ENCODE assay signal across 9 cellular contexts in the genomic region with DNA sequence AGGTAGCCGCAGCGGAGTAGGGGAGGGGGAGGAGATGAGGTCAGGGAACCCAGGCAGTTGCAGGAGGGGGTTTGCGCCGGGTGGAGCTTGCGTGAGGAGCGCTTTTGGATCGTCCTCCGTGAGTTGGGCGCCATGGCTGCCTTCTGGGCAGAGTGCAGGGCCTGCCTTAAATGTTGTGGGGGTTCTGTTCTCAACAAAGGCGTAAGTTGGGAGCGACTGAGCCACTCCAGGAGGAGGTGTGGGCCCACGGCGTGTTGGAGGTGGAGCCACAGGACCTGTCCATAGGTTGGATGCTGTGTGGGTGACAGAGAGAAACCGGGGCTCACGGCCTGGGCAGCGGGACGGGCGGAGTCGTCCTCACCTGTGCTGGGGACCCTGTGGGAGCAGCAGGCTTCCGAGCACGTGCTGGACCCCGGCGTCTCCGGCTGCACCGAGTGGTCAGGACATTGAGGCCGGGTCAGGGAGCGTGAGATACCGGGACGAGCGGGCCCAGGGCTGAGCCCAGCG. TPM values are rescaled to one million over a fixed set of nuclear protein-coding genes. Genes with fewer than 3 reads are reported as not detected.
DNase-seq lines count a peak whose midpoint lies in the region; ATAC-seq and TF ChIP-seq lines count a peak whose summit lies in the region.
"Had no signal": no experiment of that assay in that cellular context is flagged by ENCODE, and none has a peak within 500 bp of the region (broad histone marks: within the 10 kb centered on the region; RNA-seq: fewer than 3 reads in every experiment).

No MANE protein-coding gene starts in this region.

- H3K9ac ChIP-seq in liver (ENCODE audit: low read depth in 1 of 2, low read length in 2 of 2) (peak overlapping the region; percentile 19 to 64), subcutaneous abdominal adipose tissue (ENCODE audit: low read length in 5 of 5) (peak overlapping the region in 4 of 5 donors; percentile 62 to 77 (median 72))

- H3K9me3 ChIP-seq in liver (ENCODE audit: control insufficient read depth in 4 of 4, low read length in 3 of 4), result no peaks in the 10 kb centered on the region
- H3K9me3 ChIP-seq in subcutaneous abdominal adipose tissue (ENCODE audit: control insufficient read depth in 5 of 5, low read length in 5 of 5), result no peaks in the 10 kb centered on the region

- H3K27ac ChIP-seq in liver (ENCODE audit: low read depth in 1 of 2, low read length in 2 of 2) (peak overlapping the region; percentile 64 to 80), subcutaneous abdominal adipose tissue (ENCODE audit: low read depth, low read length) (no peak overlapping the region)

- H3K4me1 ChIP-seq in liver (ENCODE audit: control insufficient read depth in 4 of 4, insufficient read depth in 4 of 4, low read length in 3 of 4) (peaks cover 0 to 19% (median 11%) of the 10 kb centered on the region in 4 donors), subcutaneous abdominal adipose tissue (ENCODE audit: control insufficient read depth in 5 of 5, insufficient read depth in 5 of 5, low read length in 5 of 5) (peaks cover 0 to 20% (median 16%) of the 10 kb centered on the region in 5 donors)

- peak overlapping the region; percentile 43 for H3K4me3 ChIP-seq in astrocyte of the spinal cord (ENCODE audit: low read depth, low read length)
- peak overlapping the region; percentile 68 to 76 (median 73) for H3K4me3 ChIP-seq in liver (ENCODE audit: low read depth in 1 of 3, low read length in 3 of 3)
- H3K4me3 ChIP-seq in subcutaneous abdominal adipose tissue (ENCODE audit: low read depth in 1 of 5, low read length in 5 of 5), result peak overlapping the region in 4 of 5 donors; percentile 66 to 74 (median 68)

- in situ Hi-C loops in astrocyte of the spinal cord (cut with HindIII; ENCODE audit: low sequenced_read_pairs), result no loop called here

- TF ChIP-seq RAD21 in liver (IDR thresholded peaks at IDR 0.05), result no peak

- WGBS in liver, result 34% methylated on average over 31 of the region's 31 CpGs

- H3K36me3 ChIP-seq in liver (ENCODE audit: control insufficient read depth in 4 of 4, insufficient read depth in 3 of 4, low read depth in 1 of 4, low read length in 3 of 4) (no peaks in the 10 kb centered on the region), subcutaneous abdominal adipose tissue (ENCODE audit: control insufficient read depth in 5 of 5, insufficient read depth in 5 of 5, low read length in 5 of 5) (peaks cover 0 to 22% (median 4%) of the 10 kb centered on the region in 5 donors)

- no peak for ATAC-seq in GM19023 (IDR thresholded peaks at IDR 0.05; ENCODE audit: unreplicated experiment)

- DNase-seq in stimulated activated CD4-positive, alpha-beta T cell treated with anti-CD3 and anti-CD28 coated beads, Interleukin-1b, Interleukin-23, amount 100 ng/mL, for 48 hours, result peak; percentile 33
- no peak for DNase-seq in stimulated activated CD4-positive, alpha-beta T cell treated with anti-CD3 and anti-CD28 coated beads, Interleukin-4, amount 100 ng/mL, for 4 hours
- no peak for DNase-seq in astrocyte of the spinal cord (ENCODE audit: low read depth, low spot score)
- no peak for DNase-seq in amniotic stem cell (lab: John Stamatoyannopoulos, UW)
- DNase-seq in HuH-7 (ENCODE audit: low spot score), result no peak

- H3K27me3 ChIP-seq in liver (ENCODE audit: control insufficient read depth in 4 of 4, insufficient read depth in 4 of 4, low read length in 3 of 4) (no peaks in the 10 kb centered on the region), subcutaneous abdominal adipose tissue (ENCODE audit: control insufficient read depth in 5 of 5, insufficient read depth in 4 of 5, low read length in 5 of 5) (peaks cover 3 to 35% (median 12%) of the 10 kb centered on the region in 5 donors)

- no peak for TF ChIP-seq CTCF in astrocyte of the spinal cord (IDR thresholded peaks at IDR 0.05; ENCODE audit: low read depth, low read length)
- TF ChIP-seq CTCF in liver (IDR thresholded peaks at IDR 0.05; ENCODE audit: low read depth, low read length, missing input control), result no peak

TF ChIP-seq in liver, 16 proteins besides CTCF, POLR2A, EP300 and RAD21:
- no peak for TF ChIP-seq EGR1 (IDR thresholded peaks at IDR 0.05; ENCODE audit: low read depth in 2 of 2)
- TF ChIP-seq, protein P1, sequence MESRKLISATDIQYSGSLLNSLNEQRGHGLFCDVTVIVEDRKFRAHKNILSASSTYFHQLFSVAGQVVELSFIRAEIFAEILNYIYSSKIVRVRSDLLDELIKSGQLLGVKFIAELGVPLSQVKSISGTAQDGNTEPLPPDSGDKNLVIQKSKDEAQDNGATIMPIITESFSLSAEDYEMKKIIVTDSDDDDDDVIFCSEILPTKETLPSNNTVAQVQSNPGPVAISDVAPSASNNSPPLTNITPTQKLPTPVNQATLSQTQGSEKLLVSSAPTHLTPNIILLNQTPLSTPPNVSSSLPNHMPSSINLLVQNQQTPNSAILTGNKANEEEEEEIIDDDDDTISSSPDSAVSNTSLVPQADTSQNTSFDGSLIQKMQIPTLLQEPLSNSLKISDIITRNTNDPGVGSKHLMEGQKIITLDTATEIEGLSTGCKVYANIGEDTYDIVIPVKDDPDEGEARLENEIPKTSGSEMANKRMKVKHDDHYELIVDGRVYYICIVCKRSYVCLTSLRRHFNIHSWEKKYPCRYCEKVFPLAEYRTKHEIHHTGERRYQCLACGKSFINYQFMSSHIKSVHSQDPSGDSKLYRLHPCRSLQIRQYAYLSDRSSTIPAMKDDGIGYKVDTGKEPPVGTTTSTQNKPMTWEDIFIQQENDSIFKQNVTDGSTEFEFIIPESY (IDR thresholded peaks at IDR 0.05), result no peak
- no peak for TF ChIP-seq GABPA (IDR thresholded peaks at IDR 0.05 in 1 of 2, conservative IDR thresholded peaks at IDR 0.05 in 1 of 2)
- TF ChIP-seq YY1 (IDR thresholded peaks at IDR 0.05), result no peak
- TF ChIP-seq, protein P2, sequence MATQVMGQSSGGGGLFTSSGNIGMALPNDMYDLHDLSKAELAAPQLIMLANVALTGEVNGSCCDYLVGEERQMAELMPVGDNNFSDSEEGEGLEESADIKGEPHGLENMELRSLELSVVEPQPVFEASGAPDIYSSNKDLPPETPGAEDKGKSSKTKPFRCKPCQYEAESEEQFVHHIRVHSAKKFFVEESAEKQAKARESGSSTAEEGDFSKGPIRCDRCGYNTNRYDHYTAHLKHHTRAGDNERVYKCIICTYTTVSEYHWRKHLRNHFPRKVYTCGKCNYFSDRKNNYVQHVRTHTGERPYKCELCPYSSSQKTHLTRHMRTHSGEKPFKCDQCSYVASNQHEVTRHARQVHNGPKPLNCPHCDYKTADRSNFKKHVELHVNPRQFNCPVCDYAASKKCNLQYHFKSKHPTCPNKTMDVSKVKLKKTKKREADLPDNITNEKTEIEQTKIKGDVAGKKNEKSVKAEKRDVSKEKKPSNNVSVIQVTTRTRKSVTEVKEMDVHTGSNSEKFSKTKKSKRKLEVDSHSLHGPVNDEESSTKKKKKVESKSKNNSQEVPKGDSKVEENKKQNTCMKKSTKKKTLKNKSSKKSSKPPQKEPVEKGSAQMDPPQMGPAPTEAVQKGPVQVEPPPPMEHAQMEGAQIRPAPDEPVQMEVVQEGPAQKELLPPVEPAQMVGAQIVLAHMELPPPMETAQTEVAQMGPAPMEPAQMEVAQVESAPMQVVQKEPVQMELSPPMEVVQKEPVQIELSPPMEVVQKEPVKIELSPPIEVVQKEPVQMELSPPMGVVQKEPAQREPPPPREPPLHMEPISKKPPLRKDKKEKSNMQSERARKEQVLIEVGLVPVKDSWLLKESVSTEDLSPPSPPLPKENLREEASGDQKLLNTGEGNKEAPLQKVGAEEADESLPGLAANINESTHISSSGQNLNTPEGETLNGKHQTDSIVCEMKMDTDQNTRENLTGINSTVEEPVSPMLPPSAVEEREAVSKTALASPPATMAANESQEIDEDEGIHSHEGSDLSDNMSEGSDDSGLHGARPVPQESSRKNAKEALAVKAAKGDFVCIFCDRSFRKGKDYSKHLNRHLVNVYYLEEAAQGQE (IDR thresholded peaks at IDR 0.05), result no peak
- TF ChIP-seq HNF4G (IDR thresholded peaks at IDR 0.05), result no peak
- TF ChIP-seq TAF1 (conservative IDR thresholded peaks at IDR 0.05), result no peak
- TF ChIP-seq, protein P3, sequence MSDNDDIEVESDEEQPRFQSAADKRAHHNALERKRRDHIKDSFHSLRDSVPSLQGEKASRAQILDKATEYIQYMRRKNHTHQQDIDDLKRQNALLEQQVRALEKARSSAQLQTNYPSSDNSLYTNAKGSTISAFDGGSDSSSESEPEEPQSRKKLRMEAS (IDR thresholded peaks at IDR 0.05), result no peak
- no peak for TF ChIP-seq NR2F2 (IDR thresholded peaks at IDR 0.05)
- TF ChIP-seq, protein P4, sequence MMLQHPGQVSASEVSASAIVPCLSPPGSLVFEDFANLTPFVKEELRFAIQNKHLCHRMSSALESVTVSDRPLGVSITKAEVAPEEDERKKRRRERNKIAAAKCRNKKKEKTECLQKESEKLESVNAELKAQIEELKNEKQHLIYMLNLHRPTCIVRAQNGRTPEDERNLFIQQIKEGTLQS (IDR thresholded peaks at IDR 0.05), result no peak
- no peak for TF ChIP-seq RXRA (IDR thresholded peaks at IDR 0.05)
- no peak for TF ChIP-seq FOXA2 (IDR thresholded peaks at IDR 0.05)
- no peak for TF ChIP-seq JUND (IDR thresholded peaks at IDR 0.05)
- no peak for TF ChIP-seq FOXA1 (IDR thresholded peaks at IDR 0.05)
- TF ChIP-seq HNF4A (conservative IDR thresholded peaks at IDR 0.05), result no peak
- no peak for TF ChIP-seq SP1 (IDR thresholded peaks at IDR 0.05)
TF ChIP-seq in liver: peak in this region for 0.

RNA-seq across cellular contexts. Expression of a gene that starts 1.1 kb away (rescaled TPM):
- 10 to 100 TPM in 1 of 2 donors, 1 to 10 TPM in 1; 1.3 to 11.4 TPM for total RNA-seq in liver
- 1 to 10 TPM; 5.4 to 9.6 TPM for polyA plus RNA-seq in liver

RNA-seq across cellular contexts. Expression of a gene that starts 9.7 kb away (rescaled TPM):
- total RNA-seq in liver, result 1 to 10 TPM in 1 of 2 donors, under 1 TPM in 1; 0.05 to 5.7 TPM
- polyA plus RNA-seq in liver, result 1 to 10 TPM in 1 of 2 donors, under 1 TPM in 1; 0.80 to 1.1 TPM
- total RNA-seq: temporal lobe had no signal

RNA-seq across cellular contexts. Expression of a gene that starts 11.5 kb away (rescaled TPM):
- total RNA-seq in liver, result not detected
- not detected for polyA plus RNA-seq in liver
- total RNA-seq: temporal lobe had no signal

RNA-seq across cellular contexts. Expression of a gene that starts 19.7 kb away (rescaled TPM):
- total RNA-seq in liver, result 10 to 100 TPM in 1 of 2 donors, 1 to 10 TPM in 1; 8.5 to 49.0 TPM
- polyA plus RNA-seq in liver, result 1,000 to 10,000 TPM in 1 of 2 donors, 100 to 1,000 TPM in 1; 759 to 1,441 TPM

RNA-seq across cellular contexts. Expression of a gene that starts 26.0 kb away (rescaled TPM):
- total RNA-seq in liver, result 10 to 100 TPM; 12.6 to 37.4 TPM
- polyA plus RNA-seq in liver, result 100 to 1,000 TPM in 1 of 2 donors, 10 to 100 TPM in 1; 96.0 to 113 TPM
